ENCODE assay signal across 1 cellular context in the genomic region with DNA sequence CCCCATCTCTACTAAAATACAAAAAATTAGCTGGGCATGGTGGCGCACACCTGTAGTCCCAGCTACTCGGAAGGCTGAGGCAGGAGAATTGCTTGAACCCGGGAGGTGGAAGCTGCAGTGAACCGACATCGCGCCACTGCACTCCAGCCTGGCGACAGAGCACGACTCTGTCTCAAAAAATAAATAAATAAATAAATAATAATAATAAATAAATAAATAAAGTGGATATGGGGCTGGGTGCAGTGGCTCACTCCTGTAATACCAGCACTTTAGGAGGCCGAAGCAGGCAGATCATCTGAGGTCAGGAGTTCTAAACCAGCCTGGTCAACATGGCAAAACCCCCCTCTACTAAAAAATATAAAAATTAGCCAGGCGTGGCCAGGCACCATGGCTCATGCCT.
A peak's percentile ranks its signal among the peaks of the same experiment; 100 is the strongest.
TF ChIP-seq lines count a peak whose summit lies in the region.

No MANE protein-coding gene starts in this region.

TF ChIP-seq in HEK293, 187 proteins besides CTCF, POLR2A, EP300 and RAD21 (continued from another document):
- TF ChIP-seq ZBTB11 (tag by site-specific recombination; conservative IDR thresholded peaks at IDR 0.05; ENCODE audit: low read depth) (peak; percentile 61), ZNF629 (tag by site-specific recombination; IDR thresholded peaks at IDR 0.05) (peak; percentile 44; the same call in 1 of the 2 replicates), ZBTB8A (tag by site-specific recombination; IDR thresholded peaks at IDR 0.05) (peak; percentile 69), ZNF394 (tag by site-specific recombination; IDR thresholded peaks at IDR 0.05; ENCODE audit: borderline replicate concordance) (peak; percentile 96), ZNF433 (tag by site-specific recombination; IDR thresholded peaks at IDR 0.05; ENCODE audit: low read depth) (peak; percentile 77), ZNF404 (tag by site-specific recombination; IDR thresholded peaks at IDR 0.05) (0 out of 2 replicates have a peak, but pooled peaks have one; percentile 37), ZXDB (tag by site-specific recombination; IDR thresholded peaks at IDR 0.05) (0 out of 2 replicates have a peak, but pooled peaks have one; percentile 21), ZNF791 (tag by site-specific recombination; IDR thresholded peaks at IDR 0.05) (peak; percentile 25; the same call in 1 of the 2 replicates), ZNF664 (tag by site-specific recombination; IDR thresholded peaks at IDR 0.05) (peak; percentile 61; the same call in 1 of the 2 replicates), ZBTB21 (tag by site-specific recombination; IDR thresholded peaks at IDR 0.05) (peak; percentile 49), ZNF558 (tag by site-specific recombination; IDR thresholded peaks at IDR 0.05) (peak; percentile 70; the same call in 1 of the 2 replicates), ZNF426 (tag by site-specific recombination; IDR thresholded peaks at IDR 0.05) (peak; percentile 75), REST (tag by site-specific recombination; IDR thresholded peaks at IDR 0.05) (peak; percentile 68; the same call in 1 of the 2 replicates), ZSCAN23 (tag by site-specific recombination; IDR thresholded peaks at IDR 0.05) (0 out of 2 replicates have a peak, but pooled peaks have one; percentile 23), GFI1B (tag by site-specific recombination; IDR thresholded peaks at IDR 0.05) (0 out of 2 replicates have a peak, but pooled peaks have one; percentile 47), ZNF623 (tag by site-specific recombination; IDR thresholded peaks at IDR 0.05) (peak; percentile 74), ZNF266 (tag by site-specific recombination; IDR thresholded peaks at IDR 0.05; ENCODE audit: low read depth) (peak; percentile 58), ZNF292 (tag by site-specific recombination; IDR thresholded peaks at IDR 0.05; ENCODE audit: borderline replicate concordance, low read depth) (0 out of 2 replicates have a peak, but pooled peaks have one; percentile 33), ZNF560 (tag by site-specific recombination; IDR thresholded peaks at IDR 0.05; ENCODE audit: borderline replicate concordance) (peak; percentile 48; the same call in 1 of the 2 replicates), ZNF202 (tag by site-specific recombination; IDR thresholded peaks at IDR 0.05; ENCODE audit: borderline replicate concordance) (peak; percentile 77; the same call in 1 of the 2 replicates)
- TF ChIP-seq, protein P1, sequence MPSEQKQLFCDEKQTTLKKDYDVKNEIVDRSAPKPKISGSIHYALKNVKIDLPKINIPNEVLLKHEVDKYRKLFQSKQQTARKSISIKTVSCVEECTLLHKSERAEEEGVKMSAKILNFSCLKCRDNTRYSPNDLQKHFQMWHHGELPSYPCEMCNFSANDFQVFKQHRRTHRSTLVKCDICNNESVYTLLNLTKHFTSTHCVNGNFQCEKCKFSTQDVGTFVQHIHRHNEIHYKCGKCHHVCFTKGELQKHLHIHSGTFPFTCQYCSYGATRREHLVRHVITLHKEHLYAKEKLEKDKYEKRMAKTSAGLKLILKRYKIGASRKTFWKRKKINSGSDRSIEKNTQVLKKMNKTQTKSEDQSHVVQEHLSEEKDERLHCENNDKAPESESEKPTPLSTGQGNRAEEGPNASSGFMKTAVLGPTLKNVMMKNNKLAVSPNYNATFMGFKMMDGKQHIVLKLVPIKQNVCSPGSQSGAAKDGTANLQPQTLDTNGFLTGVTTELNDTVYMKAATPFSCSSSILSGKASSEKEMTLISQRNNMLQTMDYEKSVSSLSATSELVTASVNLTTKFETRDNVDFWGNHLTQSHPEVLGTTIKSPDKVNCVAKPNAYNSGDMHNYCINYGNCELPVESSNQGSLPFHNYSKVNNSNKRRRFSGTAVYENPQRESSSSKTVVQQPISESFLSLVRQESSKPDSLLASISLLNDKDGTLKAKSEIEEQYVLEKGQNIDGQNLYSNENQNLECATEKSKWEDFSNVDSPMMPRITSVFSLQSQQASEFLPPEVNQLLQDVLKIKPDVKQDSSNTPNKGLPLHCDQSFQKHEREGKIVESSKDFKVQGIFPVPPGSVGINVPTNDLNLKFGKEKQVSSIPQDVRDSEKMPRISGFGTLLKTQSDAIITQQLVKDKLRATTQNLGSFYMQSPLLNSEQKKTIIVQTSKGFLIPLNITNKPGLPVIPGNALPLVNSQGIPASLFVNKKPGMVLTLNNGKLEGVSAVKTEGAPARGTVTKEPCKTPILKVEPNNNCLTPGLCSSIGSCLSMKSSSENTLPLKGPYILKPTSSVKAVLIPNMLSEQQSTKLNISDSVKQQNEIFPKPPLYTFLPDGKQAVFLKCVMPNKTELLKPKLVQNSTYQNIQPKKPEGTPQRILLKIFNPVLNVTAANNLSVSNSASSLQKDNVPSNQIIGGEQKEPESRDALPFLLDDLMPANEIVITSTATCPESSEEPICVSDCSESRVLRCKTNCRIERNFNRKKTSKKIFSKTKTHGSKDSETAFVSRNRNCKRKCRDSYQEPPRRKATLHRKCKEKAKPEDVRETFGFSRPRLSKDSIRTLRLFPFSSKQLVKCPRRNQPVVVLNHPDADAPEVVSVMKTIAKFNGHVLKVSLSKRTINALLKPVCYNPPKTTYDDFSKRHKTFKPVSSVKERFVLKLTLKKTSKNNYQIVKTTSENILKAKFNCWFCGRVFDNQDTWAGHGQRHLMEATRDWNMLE (tag by site-specific recombination; conservative IDR thresholded peaks at IDR 0.05; ENCODE audit: low read depth) = peak; percentile 90
